Comparison of ENCODE assay signal across 17 cellular contexts in the genomic region with DNA sequence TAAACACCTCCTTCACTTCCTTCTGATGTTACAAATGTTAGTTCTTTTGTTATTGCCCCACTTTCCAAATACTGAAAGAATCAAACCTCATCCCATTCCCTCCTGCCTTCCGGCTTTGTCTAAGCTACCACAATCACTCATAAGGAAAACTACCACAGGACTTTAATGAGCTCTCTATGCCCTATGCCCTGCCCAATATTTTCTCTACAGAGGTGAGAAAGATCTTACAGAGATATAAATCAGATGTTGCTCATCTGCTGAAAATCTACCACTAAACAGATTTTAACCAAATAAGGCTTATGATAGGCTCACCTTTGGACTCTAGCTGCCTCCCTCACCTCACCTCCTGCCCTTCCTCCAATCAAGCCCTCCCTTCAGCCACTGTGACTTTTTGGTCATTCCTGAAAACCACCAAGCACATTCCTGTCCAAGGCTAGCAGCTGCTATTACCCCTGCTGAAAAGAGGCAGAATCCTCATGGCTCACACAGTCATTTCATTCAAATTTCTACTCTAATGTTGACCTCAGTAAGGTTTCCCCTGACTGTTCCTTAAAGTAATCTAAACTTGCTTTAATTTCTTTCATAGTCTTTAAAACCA. TPM values are rescaled to one million over a fixed set of nuclear protein-coding genes. Genes with fewer than 3 reads are reported as not detected.
DNase-seq lines count a peak whose midpoint lies in the region; ATAC-seq and TF ChIP-seq lines count a peak whose summit lies in the region.
"Had no signal": no experiment of that assay in that cellular context is flagged by ENCODE, and none has a peak within 500 bp of the region (broad histone marks: within the 10 kb centered on the region; RNA-seq: fewer than 3 reads in every experiment).

No MANE protein-coding gene starts in this region.

- peaks cover 50% of the 10 kb centered on the region for H3K4me1 Mint-ChIP-seq in stimulated activated naive CD8-positive, alpha-beta T cell treated with anti-CD3 and anti-CD28 coated beads, Interleukin-15, Interleukin-2, amounts not matched to agents 100 ng/mL and 50 ng/mL, for 24 hours (ENCODE audit: low read depth)
- peaks cover 28% of the 10 kb centered on the region for H3K4me1 Mint-ChIP-seq in T-helper 2 cell treated with Interferon-gamma antibody and Interleukin-4, amounts not matched to agents 5 μg/mL and 100 μg/mL, for 36 hours (ENCODE audit: low read depth)
- H3K4me1 Mint-ChIP-seq: endodermal cell had no signal

- peaks cover 5% of the 10 kb centered on the region for H3K9me3 Mint-ChIP-seq in stimulated activated naive CD8-positive, alpha-beta T cell treated with anti-CD3 and anti-CD28 coated beads, Interleukin-15, Interleukin-2, amounts not matched to agents 100 ng/mL and 50 ng/mL, for 24 hours
- peaks cover 6% of the 10 kb centered on the region for H3K9me3 Mint-ChIP-seq in T-helper 2 cell treated with Interferon-gamma antibody and Interleukin-4, amounts not matched to agents 5 μg/mL and 100 μg/mL, for 36 hours
- H3K9me3 Mint-ChIP-seq: endodermal cell had no signal

- peaks cover 68% of the 10 kb centered on the region for H3K36me3 Mint-ChIP-seq in stimulated activated naive CD8-positive, alpha-beta T cell treated with anti-CD3 and anti-CD28 coated beads, Interleukin-15, Interleukin-2, amounts not matched to agents 100 ng/mL and 50 ng/mL, for 24 hours (ENCODE audit: low read depth)
- H3K36me3 Mint-ChIP-seq in T-helper 2 cell treated with Interferon-gamma antibody and Interleukin-4, amounts not matched to agents 5 μg/mL and 100 μg/mL, for 36 hours (ENCODE audit: low read depth), result peaks cover 85% of the 10 kb centered on the region

- DNase-seq in stimulated activated naive CD8-positive, alpha-beta T cell treated with anti-CD3 and anti-CD28 coated beads, Interleukin-15, Interleukin-2, amounts not matched to agents 100 U/mL and 50 U/mL, for 24 hours, result no peak
- DNase-seq in T-helper 2 cell treated with Interferon-gamma antibody and Interleukin-4, amounts not matched to agents 5 μg/mL and 100 μg/mL, for 36 hours (ENCODE audit: low spot score), result no peak
- DNase-seq in islet precursor cell, result peak; percentile 71
- DNase-seq in NCI-H1105 treated with DMSO at 0.1 percent for 48 hours (lab: John Stamatoyannopoulos, UW), result no peak
- no peak for DNase-seq in stimulated activated CD4-positive, alpha-beta T cell treated with anti-CD3 and anti-CD28 coated beads, Interleukin-1b, Interleukin-23, amount 100 ng/mL, for 48 hours
- DNase-seq in upper lobe of left lung, result no peak
- no peak for DNase-seq in dermis blood vessel endothelial cell
- DNase-seq: activated CD4-positive, CD25-positive, alpha-beta regulatory T cell; DMS79; endodermal cell; NCI-H146; NCI-H510A; PC-3; stomach had no signal

- TF ChIP-seq CTCF in upper lobe of left lung (IDR thresholded peaks at IDR 0.05), result no peak

- peak overlapping the region; percentile 91 for H3K27ac Mint-ChIP-seq in stimulated activated naive CD8-positive, alpha-beta T cell treated with anti-CD3 and anti-CD28 coated beads, Interleukin-15, Interleukin-2, amounts not matched to agents 100 ng/mL and 50 ng/mL, for 24 hours
- H3K27ac Mint-ChIP-seq in T-helper 2 cell treated with Interferon-gamma antibody and Interleukin-4, amounts not matched to agents 5 μg/mL and 100 μg/mL, for 36 hours, result peak overlapping the region; percentile 66
- H3K27ac Mint-ChIP-seq: endodermal cell had no signal

- no peaks in the 10 kb centered on the region for H3K27me3 ChIP-seq in upper lobe of left lung
- H3K27me3 ChIP-seq: stomach had no signal

- no peaks in the 10 kb centered on the region for H3K4me1 ChIP-seq in upper lobe of left lung

- H3K27ac ChIP-seq in upper lobe of left lung, result no peak overlapping the region
- H3K27ac ChIP-seq: stomach had no signal

- no peaks in the 10 kb centered on the region for H3K27me3 Mint-ChIP-seq in stimulated activated naive CD8-positive, alpha-beta T cell treated with anti-CD3 and anti-CD28 coated beads, Interleukin-15, Interleukin-2, amounts not matched to agents 100 ng/mL and 50 ng/mL, for 24 hours
- no peaks in the 10 kb centered on the region for H3K27me3 Mint-ChIP-seq in T-helper 2 cell treated with Interferon-gamma antibody and Interleukin-4, amounts not matched to agents 5 μg/mL and 100 μg/mL, for 36 hours (ENCODE audit: low read depth)

- TF ChIP-seq EP300 in upper lobe of left lung (IDR thresholded peaks at IDR 0.05), result no peak

- no peak for ATAC-seq in stimulated activated naive CD8-positive, alpha-beta T cell treated with anti-CD3 and anti-CD28 coated beads, Interleukin-15, Interleukin-2, amounts not matched to agents 100 U/mL and 50 U/mL, for 24 hours
- no peak for ATAC-seq in upper lobe of left lung (ENCODE audit: low FRiP score in 2 of 2)
- ATAC-seq: K562, PC-3 had no signal

- no peak overlapping the region for H3K4me3 Mint-ChIP-seq in stimulated activated naive CD8-positive, alpha-beta T cell treated with anti-CD3 and anti-CD28 coated beads, Interleukin-15, Interleukin-2, amounts not matched to agents 100 ng/mL and 50 ng/mL, for 24 hours
- H3K4me3 Mint-ChIP-seq in T-helper 2 cell treated with Interferon-gamma antibody and Interleukin-4, amounts not matched to agents 5 μg/mL and 100 μg/mL, for 36 hours, result peak overlapping the region; percentile 50
- H3K4me3 Mint-ChIP-seq: endodermal cell had no signal

- H3K9me3 ChIP-seq in upper lobe of left lung, result no peaks in the 10 kb centered on the region
- H3K9me3 ChIP-seq: stomach had no signal

- peaks cover 0 to 68% (median 36%) of the 10 kb centered on the region in 4 donors for H3K36me3 ChIP-seq in upper lobe of left lung

- 78 to 86% methylated on average over 1 of the region's 1 CpG for WGBS in upper lobe of left lung, 2 donors

- no peak overlapping the region for H3K4me3 ChIP-seq in upper lobe of left lung
- H3K4me3 ChIP-seq: K562, skin epidermis, stomach had no signal

- no peak for TF ChIP-seq POLR2A in upper lobe of left lung (IDR thresholded peaks at IDR 0.05)

RNA-seq across cellular contexts. Expression of a gene that starts 7.7 kb away (rescaled TPM):
- total RNA-seq in upper lobe of left lung (10 to 100 TPM; 20.2 to 51.3 (median 32.0) TPM), dermis blood vessel endothelial cell (15.7 and 32.8 TPM in 2 replicates)
